ENCODE assay signal across 8 cellular contexts in the genomic region with DNA sequence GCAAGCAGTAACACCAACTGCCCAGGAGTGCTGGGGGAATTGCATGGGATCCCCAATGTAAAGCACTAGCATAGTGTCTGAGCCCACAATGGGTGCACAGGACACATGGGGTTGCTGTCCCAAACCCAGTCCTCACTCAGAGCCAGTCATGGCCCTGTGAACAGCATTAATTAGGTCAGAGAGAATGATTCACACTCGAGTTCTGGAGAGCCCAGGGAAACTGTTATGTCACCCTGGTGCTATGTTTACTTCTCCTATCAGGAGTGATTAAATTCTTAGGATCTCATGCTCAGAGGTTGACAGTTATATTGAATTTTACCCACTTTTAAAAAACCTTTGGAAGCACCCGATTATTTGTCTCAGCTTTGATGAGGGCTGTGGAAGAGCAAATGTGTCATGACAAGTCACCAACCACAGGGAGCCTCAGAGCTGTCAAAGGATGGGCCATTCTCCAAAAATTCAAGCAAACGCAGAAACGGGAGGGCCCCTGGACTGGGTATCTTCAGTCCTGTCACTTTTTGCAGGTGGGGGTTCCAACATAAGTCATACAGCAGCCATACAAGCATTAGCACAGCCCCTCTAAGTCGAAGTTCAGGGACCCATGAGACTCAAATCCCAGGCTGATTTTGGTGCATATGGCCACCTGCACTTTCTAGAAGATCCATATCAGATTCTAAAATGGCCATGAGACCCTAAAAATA. TPM values are rescaled to one million over a fixed set of nuclear protein-coding genes. Genes with fewer than 3 reads are reported as not detected.
DNase-seq lines count a peak whose midpoint lies in the region; ATAC-seq and TF ChIP-seq lines count a peak whose summit lies in the region.

No MANE protein-coding gene starts in this region.

- TF ChIP-seq CTCF in foreskin fibroblast (IDR thresholded peaks at IDR 0.05; ENCODE audit: low read depth, low read length) = no peak

- no peak overlapping the region for H3K9ac ChIP-seq in trophoblast cell (ENCODE audit: low read length)

- H3K36me3 Mint-ChIP-seq in T-cell = peaks cover 19% of the 10 kb centered on the region

- H3K36me3 ChIP-seq in HAP-1 (replicated peaks) (no peaks in the 10 kb centered on the region), trophoblast cell (ENCODE audit: control insufficient read depth in 1 of 2, insufficient read depth in 2 of 2, low read length in 2 of 2) (peaks cover 2 to 3% of the 10 kb centered on the region in 2 experiments)

- H3K27ac Mint-ChIP-seq in T-cell = peak overlapping the region; percentile 7 to 80

- no peak overlapping the region for H2AK5ac ChIP-seq in trophoblast cell (ENCODE audit: low read length)

- H3K4me1 ChIP-seq in HAP-1 = peaks cover 17% of the 10 kb centered on the region
- peaks cover 27 to 50% of the 10 kb centered on the region in 2 experiments for H3K4me1 ChIP-seq in trophoblast cell (ENCODE audit: control insufficient read depth in 1 of 2, insufficient read depth in 2 of 2, low read length in 2 of 2)

- H3K79me2 ChIP-seq in trophoblast cell (ENCODE audit: control insufficient read depth, insufficient read depth, low read length, poor library complexity) = peaks cover 4% of the 10 kb centered on the region

- H3K27ac ChIP-seq in trophoblast cell (ENCODE audit: low read depth, low read length) = peak overlapping the region; percentile 92

- WGBS in trophoblast cell (ENCODE audit: extremely low coverage, insufficient coverage, insufficient read length) = no CpG with 5 or more reads among the region's 5 CpGs

- H2BK5ac ChIP-seq in trophoblast cell (ENCODE audit: low read depth, low read length, poor library complexity) = no peak overlapping the region

- peak overlapping the region; percentile 89 for H3K4me3 ChIP-seq in HAP-1
- peak overlapping the region; percentile 60 to 62 for H3K4me3 ChIP-seq in foreskin fibroblast (ENCODE audit: low read depth in 1 of 2, low read length in 2 of 2)
- H3K4me3 ChIP-seq in trophoblast cell (ENCODE audit: low read depth, low read length) = no peak overlapping the region

- peaks cover 29 to 36% (median 35%) of the 10 kb centered on the region in 3 donors for H3K4me1 Mint-ChIP-seq in T-cell

- peak overlapping the region; percentile 19 for H3K14ac ChIP-seq in trophoblast cell (ENCODE audit: low read length)

- POLR2A ChIA-PET in T-cell (lab: Charles Lee) = no interaction called here

- CTCF ChIA-PET in T-cell (lab: Charles Lee) = interaction anchor here (0.7 to 1.5 kb wide), 2 partner anchors 19 to 26 kb away, joined by 3 to 19 read pairs; no protein-coding TSS in a partner anchor

- in situ Hi-C loops in HAP-1 (cut with MboI; ENCODE audit: low sequenced_read_pairs) = no loop called here

- peaks cover 0 to 4% of the 10 kb centered on the region in 2 donors for H3K27me3 Mint-ChIP-seq in T-cell

- H3K23ac ChIP-seq in trophoblast cell (ENCODE audit: low read length) = no peak overlapping the region

- H3K4me3 Mint-ChIP-seq in T-cell = peak overlapping the region; percentile 82 to 85 (median 83)

- peaks cover 0 to 3% (median 2%) of the 10 kb centered on the region in 3 donors for H3K9me3 Mint-ChIP-seq in T-cell

- H3K9me3 ChIP-seq in HAP-1 (no peaks in the 10 kb centered on the region), trophoblast cell (ENCODE audit: insufficient read depth, low read depth, low read length) (no peaks in the 10 kb centered on the region)

- peak overlapping the region; percentile 77 for H3K4me2 ChIP-seq in trophoblast cell (ENCODE audit: low read length)

- no peaks in the 10 kb centered on the region for H3K27me3 ChIP-seq in HAP-1 (ENCODE audit: low read depth)
- H3K27me3 ChIP-seq in trophoblast cell (ENCODE audit: insufficient read depth, low read length) = no peaks in the 10 kb centered on the region

- ATAC-seq in T-cell (replicated peaks in 1 of 4) (no peak), HG03460 (IDR thresholded peaks at IDR 0.05; ENCODE audit: unreplicated experiment) (no peak), HG03095 (IDR thresholded peaks at IDR 0.05; ENCODE audit: unreplicated experiment) (no peak)

- no peak overlapping the region for H4K91ac ChIP-seq in trophoblast cell (ENCODE audit: low read depth, low read length)

- H4K8ac ChIP-seq in trophoblast cell (ENCODE audit: low read depth, low read length) = no peak overlapping the region

- H3K79me1 ChIP-seq in trophoblast cell (ENCODE audit: low read length) = peaks cover 8% of the 10 kb centered on the region

- H2AFZ ChIP-seq in trophoblast cell (ENCODE audit: insufficient read depth, low read length, poor library complexity) = no peak overlapping the region

- no peak overlapping the region for H2BK120ac ChIP-seq in trophoblast cell (ENCODE audit: insufficient read depth, low read length, poor library complexity)

- H2BK12ac ChIP-seq in trophoblast cell (ENCODE audit: low read length) = peak overlapping the region; percentile 24

- peak overlapping the region; percentile 5 for H3K18ac ChIP-seq in trophoblast cell (ENCODE audit: low read length)

- DNase-seq in HAP-1 (ENCODE audit: low spot score in 2 of 2) = no peak
- DNase-seq in T-cell = peak in 1 of 34 experiments; percentile 12
- peak; percentile 42 to 58 for DNase-seq in foreskin fibroblast
- DNase-seq in trophoblast cell = peak; percentile 46 to 55
- no peak for DNase-seq in UCSD-AML1 (lab: John Stamatoyannopoulos, UW; ENCODE audit: unreplicated experiment)
- DNase-seq in SW 1271 (lab: John Stamatoyannopoulos, UW) = no peak

- no peak overlapping the region for H4K12ac ChIP-seq in trophoblast cell (ENCODE audit: low read depth, low read length)

- peak overlapping the region; percentile 40 for H3K4ac ChIP-seq in trophoblast cell (ENCODE audit: low read depth, low read length)

RNA-seq across cellular contexts. Expression of a gene that starts 1.3 kb away (rescaled TPM):
- 1 to 10 TPM in 4 of 5 donors, under 1 TPM in 1; 0.55 to 2.8 (median 1.7) TPM for total RNA-seq in T-cell
- polyA plus RNA-seq in trophoblast cell (2013) = 9.7 and 11.1 TPM in 2 replicates

RNA-seq across cellular contexts. Expression of a gene that starts 20.3 kb away (rescaled TPM):
- under 1 TPM in 3 of 5 donors, not detected in 2; 0.30 to 0.66 (median 0.35) TPM for total RNA-seq in T-cell
- polyA plus RNA-seq in trophoblast cell (2013) = 120 and 128 TPM in 2 replicates

RNA-seq across cellular contexts. Expression of a gene that starts 42.4 kb away (rescaled TPM):
- total RNA-seq in T-cell = 10 to 100 TPM; 18.4 to 27.5 (median 21.1) TPM
- polyA plus RNA-seq in trophoblast cell (2013) = 31.5 and 32.1 TPM in 2 replicates

RNA-seq across cellular contexts. Expression of a gene that starts 47.2 kb away (rescaled TPM):
- total RNA-seq in T-cell = under 1 TPM in 1 of 5 donors, not detected in 4; 0.13 TPM
- polyA plus RNA-seq in trophoblast cell (2013) = 0.18 and 0.37 TPM in 2 replicates

Comparison
In these comparisons a context has a peak if more than half of its experiments do, and no peak if none do; other contexts are left out.
1. DNase-seq: peak in foreskin fibroblast (2 of 2) and trophoblast cell (2 of 2); none in HAP-1 (0 of 2), UCSD-AML1 (single experiment) and SW 1271 (0 of 2).